ENCODE assay signal across 18 cellular contexts in the genomic region with DNA sequence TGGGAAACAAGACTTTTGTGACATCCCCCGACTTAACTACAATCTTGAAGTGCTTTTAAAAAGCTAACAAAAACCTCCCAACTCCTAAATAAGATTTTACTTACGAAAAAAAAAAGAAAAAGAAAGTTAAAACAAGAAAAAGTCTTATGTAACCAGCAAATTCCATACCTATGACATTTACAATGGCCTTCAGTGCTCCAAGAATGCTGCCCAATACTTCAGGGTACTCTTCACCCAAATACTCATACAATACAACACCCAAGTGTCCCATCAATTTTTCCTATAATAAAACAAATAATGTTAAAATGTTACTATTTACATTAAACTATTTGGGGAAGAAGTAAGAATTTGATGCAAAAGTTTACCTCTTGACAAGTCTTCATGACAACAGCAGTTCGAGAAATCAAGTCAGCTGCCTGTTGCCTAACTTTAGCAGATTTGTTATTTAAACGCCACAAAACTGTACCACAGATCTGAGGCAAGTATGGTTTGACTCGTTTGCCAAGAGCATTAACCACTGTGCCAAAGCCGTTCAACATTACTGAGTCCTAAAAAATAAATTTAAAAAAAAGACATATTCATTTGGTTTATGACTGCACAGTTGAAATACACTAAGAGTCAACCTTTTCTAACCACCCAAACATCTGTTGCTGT.
"Had no signal": no experiment of that assay in that cellular context is flagged by ENCODE, and none has a peak within 500 bp of the region (broad histone marks: within the 10 kb centered on the region; RNA-seq: fewer than 3 reads in every experiment).

No MANE protein-coding gene starts in this region.

- ATAC-seq: effector memory CD8-positive, alpha-beta T cell; left colon; right cardiac atrium; stimulated activated memory B cell treated with anti-CD40 and anti-IgM and Interleukin-4, amounts not matched to agents 10 μg/mL and 1 μg/mL and 100 μg/mL, for 72 hours had no signal

- H3K27ac ChIP-seq: brain microvascular endothelial cell, spleen, upper lobe of left lung had no signal

- H3K4me3 Mint-ChIP-seq: activated CD4-positive, alpha-beta memory T cell treated with anti-CD3 and anti-CD28 coated beads for 36 hours; dendritic cell treated with granulocyte-macrophage colony-stimulating factor and Interleukin-4, amounts not matched to agents 40 ng/mL and 50 ng/mL, for 4 days; effector memory CD8-positive, alpha-beta T cell; naive B cell; stimulated activated memory B cell treated with anti-CD40 and anti-IgM and Interleukin-4, amounts not matched to agents 10 μg/mL and 1 μg/mL and 100 μg/mL, for 72 hours; T-helper 2 cell treated with Interferon-gamma antibody and Interleukin-4, amounts not matched to agents 5 μg/mL and 100 μg/mL, for 36 hours had no signal

- H3K27ac Mint-ChIP-seq: activated CD4-positive, alpha-beta memory T cell treated with anti-CD3 and anti-CD28 coated beads for 36 hours; dendritic cell treated with granulocyte-macrophage colony-stimulating factor and Interleukin-4, amounts not matched to agents 40 ng/mL and 50 ng/mL, for 4 days; progenitor cell of endocrine pancreas; stimulated activated memory B cell treated with anti-CD40 and anti-IgM and Interleukin-4, amounts not matched to agents 10 μg/mL and 1 μg/mL and 100 μg/mL, for 72 hours; T-helper 2 cell treated with Interferon-gamma antibody and Interleukin-4, amounts not matched to agents 5 μg/mL and 100 μg/mL, for 36 hours had no signal

- H3K9me3 ChIP-seq: spleen, upper lobe of left lung had no signal

- H3K27me3 ChIP-seq: brain microvascular endothelial cell, spleen, upper lobe of left lung had no signal

- H3K4me1 Mint-ChIP-seq: naive B cell; stimulated activated memory B cell treated with anti-CD40 and anti-IgM and Interleukin-4, amounts not matched to agents 10 μg/mL and 1 μg/mL and 100 μg/mL, for 72 hours had no signal

- H3K4me1 ChIP-seq: spleen, upper lobe of left lung had no signal

- H3K4me3 ChIP-seq: spleen, upper lobe of left lung had no signal

- H3K9me3 Mint-ChIP-seq: activated CD4-positive, alpha-beta memory T cell treated with anti-CD3 and anti-CD28 coated beads for 36 hours; dendritic cell treated with granulocyte-macrophage colony-stimulating factor and Interleukin-4, amounts not matched to agents 40 ng/mL and 50 ng/mL, for 4 days; effector memory CD8-positive, alpha-beta T cell; naive B cell; stimulated activated memory B cell treated with anti-CD40 and anti-IgM and Interleukin-4, amounts not matched to agents 10 μg/mL and 1 μg/mL and 100 μg/mL, for 72 hours; T-helper 2 cell treated with Interferon-gamma antibody and Interleukin-4, amounts not matched to agents 5 μg/mL and 100 μg/mL, for 36 hours had no signal

- H3K27me3 Mint-ChIP-seq: activated CD4-positive, alpha-beta memory T cell treated with anti-CD3 and anti-CD28 coated beads for 36 hours; dendritic cell treated with granulocyte-macrophage colony-stimulating factor and Interleukin-4, amounts not matched to agents 40 ng/mL and 50 ng/mL, for 4 days; effector memory CD8-positive, alpha-beta T cell; naive B cell; progenitor cell of endocrine pancreas; stimulated activated memory B cell treated with anti-CD40 and anti-IgM and Interleukin-4, amounts not matched to agents 10 μg/mL and 1 μg/mL and 100 μg/mL, for 72 hours had no signal

- DNase-seq: activated CD4-positive, alpha-beta memory T cell treated with anti-CD3 and anti-CD28 coated beads for 36 hours; activated CD4-positive, CD25-positive, alpha-beta regulatory T cell treated with anti-CD3 and anti-CD28 coated beads, Interleukin-2, amount 50 U/mL, for 72 hours; activated naive CD4-positive, alpha-beta T cell treated with Interleukin-2 at 50 U/mL for 16 hours; brain microvascular endothelial cell; cerebellar nuclear complex; effector memory CD8-positive, alpha-beta T cell; foreskin fibroblast; glutamatergic neuron; left colon; naive B cell; right cardiac atrium; spleen; stimulated activated CD4-positive, alpha-beta T cell treated with anti-CD3 and anti-CD28 coated beads, Interleukin-1b, Interleukin-23, amount 100 ng/mL, for 48 hours; upper lobe of left lung had no signal
